8 cellular contexts compared by ENCODE assay signal in genomic region chr3:160413613-160414248, GRCh38. TPM values are rescaled to one million over a fixed set of nuclear protein-coding genes. Genes with fewer than 3 reads are reported as not detected.
A peak's percentile ranks its signal among the peaks of the same experiment; 100 is the strongest.
DNase-seq lines count a peak whose midpoint lies in the region; ATAC-seq and TF ChIP-seq lines count a peak whose summit lies in the region.

No MANE protein-coding gene starts in this region.

- no peak overlapping the region for H3K27ac Mint-ChIP-seq in activated naive CD4-positive, alpha-beta T cell treated with anti-CD3 and anti-CD28 coated beads, Interleukin-2, amount 50 U/mL, for 72 hours

- no peak overlapping the region for H3K27ac ChIP-seq in cardiac muscle cell

- H3K36me3 Mint-ChIP-seq in activated naive CD4-positive, alpha-beta T cell treated with anti-CD3 and anti-CD28 coated beads, Interleukin-2, amount 50 U/mL, for 72 hours: peaks cover 13 to 29% of the 10 kb centered on the region in 2 donors

- H3K4me1 ChIP-seq in HAP-1: no peaks in the 10 kb centered on the region
- H3K4me1 ChIP-seq in cardiac muscle cell (ENCODE audit: low read depth): no peaks in the 10 kb centered on the region

- TF ChIP-seq CTCF in cardiac muscle cell (IDR thresholded peaks at IDR 0.05; ENCODE audit: low read depth, low read length): peak; percentile 81

- H3K4me3 ChIP-seq in HAP-1: no peak overlapping the region
- no peak overlapping the region for H3K4me3 ChIP-seq in cardiac muscle cell

- in situ Hi-C loops in HAP-1 (cut with MboI; ENCODE audit: low sequenced_read_pairs): no loop called here

- H3K9me3 ChIP-seq in HAP-1 (no peaks in the 10 kb centered on the region), cardiac muscle cell (ENCODE audit: low read depth) (no peaks in the 10 kb centered on the region)

- peaks cover 97% of the 10 kb centered on the region for H3K36me3 ChIP-seq in HAP-1 (replicated peaks)
- H3K36me3 ChIP-seq in cardiac muscle cell: peaks cover 56% of the 10 kb centered on the region

- no peaks in the 10 kb centered on the region for H3K9me3 Mint-ChIP-seq in activated naive CD4-positive, alpha-beta T cell treated with anti-CD3 and anti-CD28 coated beads, Interleukin-2, amount 50 U/mL, for 72 hours

- H3K27me3 ChIP-seq in HAP-1 (ENCODE audit: low read depth) (no peaks in the 10 kb centered on the region), cardiac muscle cell (no peaks in the 10 kb centered on the region)

- ATAC-seq in SK-N-SH treated with all-trans-retinoic acid at 6 μM for 48 hours (peak; percentile 84), GM21737 (IDR thresholded peaks at IDR 0.05; ENCODE audit: unreplicated experiment) (no peak)
- peak; percentile 58 to 71 for ATAC-seq in activated naive CD4-positive, alpha-beta T cell treated with anti-CD3 and anti-CD28 coated beads, Interleukin-2, amount 50 U/mL, for 72 hours

- DNase-seq in Daoy (ENCODE audit: low read depth) (peak; percentile 66), HAP-1 (ENCODE audit: low spot score in 2 of 2) (peak; percentile 74 to 78), NCI-H1105 (lab: John Stamatoyannopoulos, UW) (peak; percentile 72), cardiac muscle cell (ENCODE audit: low read depth in 1 of 2, low spot score in 1 of 2) (peak; percentile 76 to 89), putamen (ENCODE audit: low spot score) (peak; percentile 70)
- DNase-seq in activated naive CD4-positive, alpha-beta T cell treated with anti-CD3 and anti-CD28 coated beads, Interleukin-2, amount 50 U/mL, for 72 hours (ENCODE audit: low spot score in 2 of 2): peak in 1 of 2 donors; percentile 48

TF ChIP-seq in SK-N-SH treated with all-trans-retinoic acid at 6 μM for 48 hours, 23 proteins besides CTCF, POLR2A, EP300 and RAD21:
- TF ChIP-seq ZC3H10 (CRISPR knock-in tag; IDR thresholded peaks at IDR 0.05) (no peak), BACH2 (CRISPR knock-in tag; IDR thresholded peaks at IDR 0.05; ENCODE audit: borderline replicate concordance) (no peak), ZNF8 (CRISPR knock-in tag; IDR thresholded peaks at IDR 0.05) (no peak), OSR1 (CRISPR knock-in tag; IDR thresholded peaks at IDR 0.05) (no peak), ZNF70 (CRISPR knock-in tag; IDR thresholded peaks at IDR 0.05) (no peak), ZFP3 (CRISPR knock-in tag; IDR thresholded peaks at IDR 0.05) (no peak), TOX (CRISPR knock-in tag; IDR thresholded peaks at IDR 0.05; ENCODE audit: borderline replicate concordance) (no peak), POU6F1 (CRISPR knock-in tag; IDR thresholded peaks at IDR 0.05; ENCODE audit: borderline replicate concordance, low read depth) (no peak), TCF4 (CRISPR knock-in tag; IDR thresholded peaks at IDR 0.05; ENCODE audit: borderline replicate concordance) (no peak)
- TF ChIP-seq, protein P1, sequence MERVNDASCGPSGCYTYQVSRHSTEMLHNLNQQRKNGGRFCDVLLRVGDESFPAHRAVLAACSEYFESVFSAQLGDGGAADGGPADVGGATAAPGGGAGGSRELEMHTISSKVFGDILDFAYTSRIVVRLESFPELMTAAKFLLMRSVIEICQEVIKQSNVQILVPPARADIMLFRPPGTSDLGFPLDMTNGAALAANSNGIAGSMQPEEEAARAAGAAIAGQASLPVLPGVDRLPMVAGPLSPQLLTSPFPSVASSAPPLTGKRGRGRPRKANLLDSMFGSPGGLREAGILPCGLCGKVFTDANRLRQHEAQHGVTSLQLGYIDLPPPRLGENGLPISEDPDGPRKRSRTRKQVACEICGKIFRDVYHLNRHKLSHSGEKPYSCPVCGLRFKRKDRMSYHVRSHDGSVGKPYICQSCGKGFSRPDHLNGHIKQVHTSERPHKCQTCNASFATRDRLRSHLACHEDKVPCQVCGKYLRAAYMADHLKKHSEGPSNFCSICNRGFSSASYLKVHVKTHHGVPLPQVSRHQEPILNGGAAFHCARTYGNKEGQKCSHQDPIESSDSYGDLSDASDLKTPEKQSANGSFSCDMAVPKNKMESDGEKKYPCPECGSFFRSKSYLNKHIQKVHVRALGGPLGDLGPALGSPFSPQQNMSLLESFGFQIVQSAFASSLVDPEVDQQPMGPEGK (CRISPR knock-in tag; IDR thresholded peaks at IDR 0.05; ENCODE audit: borderline replicate concordance): no peak
- TF ChIP-seq, protein P2, sequence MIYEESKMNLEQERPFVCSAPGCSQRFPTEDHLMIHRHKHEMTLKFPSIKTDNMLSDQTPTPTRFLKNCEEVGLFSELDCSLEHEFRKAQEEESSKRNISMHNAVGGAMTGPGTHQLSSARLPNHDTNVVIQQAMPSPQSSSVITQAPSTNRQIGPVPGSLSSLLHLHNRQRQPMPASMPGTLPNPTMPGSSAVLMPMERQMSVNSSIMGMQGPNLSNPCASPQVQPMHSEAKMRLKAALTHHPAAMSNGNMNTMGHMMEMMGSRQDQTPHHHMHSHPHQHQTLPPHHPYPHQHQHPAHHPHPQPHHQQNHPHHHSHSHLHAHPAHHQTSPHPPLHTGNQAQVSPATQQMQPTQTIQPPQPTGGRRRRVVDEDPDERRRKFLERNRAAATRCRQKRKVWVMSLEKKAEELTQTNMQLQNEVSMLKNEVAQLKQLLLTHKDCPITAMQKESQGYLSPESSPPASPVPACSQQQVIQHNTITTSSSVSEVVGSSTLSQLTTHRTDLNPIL (CRISPR knock-in tag; IDR thresholded peaks at IDR 0.05; ENCODE audit: low read depth): no peak
TF ChIP-seq in SK-N-SH treated with all-trans-retinoic acid at 6 μM for 48 hours: peak in this region for 0.

RNA-seq across cellular contexts. Expression of gene SMC4, which starts 14.3 kb away (rescaled TPM):
- 140 and 152 TPM in 2 replicates for total RNA-seq in Daoy (2014; rRNA removed; shearing (Covaris generic))
- 100 to 1,000 TPM; 159 to 287 TPM for total RNA-seq in activated naive CD4-positive, alpha-beta T cell treated with anti-CD3 and anti-CD28 coated beads, Interleukin-2, amount 50 U/mL, for 72 hours
- 33.3 and 91.6 TPM in 2 replicates for total RNA-seq in cardiac muscle cell
- polyA plus RNA-seq in cardiac muscle cell: 63.0 and 142 TPM in 2 replicates

RNA-seq across cellular contexts. Expression of gene IFT80, which starts 14.7 kb away (rescaled TPM):
- total RNA-seq in Daoy (2014; rRNA removed; shearing (Covaris generic)): 15.7 and 36.5 TPM in 2 replicates
- 10 to 100 TPM; 13.3 to 21.8 TPM for total RNA-seq in activated naive CD4-positive, alpha-beta T cell treated with anti-CD3 and anti-CD28 coated beads, Interleukin-2, amount 50 U/mL, for 72 hours
- 30.1 and 42.5 TPM in 2 replicates for total RNA-seq in cardiac muscle cell
- 24.1 and 25.0 TPM in 2 replicates for polyA plus RNA-seq in cardiac muscle cell

RNA-seq across cellular contexts. Expression of gene TRIM59, which starts 35.9 kb away (rescaled TPM):
- total RNA-seq in Daoy (2014; rRNA removed; shearing (Covaris generic)): 5.1 and 6.2 TPM in 2 replicates
- 10 to 100 TPM; 28.7 to 31.1 TPM for total RNA-seq in activated naive CD4-positive, alpha-beta T cell treated with anti-CD3 and anti-CD28 coated beads, Interleukin-2, amount 50 U/mL, for 72 hours
- total RNA-seq in cardiac muscle cell: 3.2 and 15.5 TPM in 2 replicates
- 11.1 and 32.3 TPM in 2 replicates for polyA plus RNA-seq in cardiac muscle cell
